21 cellular contexts compared by ENCODE assay signal in the genomic region with DNA sequence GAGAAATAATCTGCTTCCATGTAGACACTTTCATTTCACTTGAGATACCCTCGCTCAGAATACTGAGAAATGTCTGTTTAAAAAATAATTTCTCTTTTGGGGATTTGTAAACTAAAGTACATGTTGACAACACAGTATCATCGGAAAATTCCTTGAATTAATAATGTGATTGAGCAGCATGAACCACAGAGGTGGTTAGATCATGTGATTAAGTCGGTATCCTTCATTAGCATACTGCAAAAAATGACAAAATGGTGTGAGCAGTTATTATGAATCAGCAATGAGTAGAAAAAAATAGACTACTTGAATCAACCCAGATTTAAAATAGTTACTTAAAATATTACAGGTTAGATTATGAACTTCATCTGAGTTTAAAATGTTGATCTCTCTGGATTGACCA. TPM values are rescaled to one million over a fixed set of nuclear protein-coding genes. Genes with fewer than 3 reads are reported as not detected.
A peak's percentile ranks its signal among the peaks of the same experiment; 100 is the strongest.
DNase-seq lines count a peak whose midpoint lies in the region; ATAC-seq, FAIRE-seq and TF ChIP-seq lines count a peak whose summit lies in the region.
"Had no signal": no experiment of that assay in that cellular context is flagged by ENCODE, and none has a peak within 500 bp of the region (broad histone marks: within the 10 kb centered on the region; RNA-seq: fewer than 3 reads in every experiment).

No MANE protein-coding gene starts in this region.

- H3K9me3 ChIP-seq in CD4-positive, CD25-positive, alpha-beta regulatory T cell (ENCODE audit: control insufficient read depth in 2 of 2, low read length in 2 of 2), result no peaks in the 10 kb centered on the region
- H3K9me3 ChIP-seq in astrocyte (ENCODE audit: insufficient read depth, low read depth, low read length) (no peaks in the 10 kb centered on the region), pancreas (no peaks in the 10 kb centered on the region)
- H3K9me3 ChIP-seq: BE2C, BLaER1, Caco-2 had no signal

- no peaks in the 10 kb centered on the region for H4K20me1 ChIP-seq in astrocyte (ENCODE audit: insufficient read depth, low read length)

- ATAC-seq in CD4-positive, CD25-positive, alpha-beta regulatory T cell (ENCODE audit: low read depth in 2 of 2), result peak; percentile 55 to 64
- ATAC-seq in pancreas, result no peak
- no peak for ATAC-seq in sciatic nerve
- no peak for ATAC-seq in HG03571 (IDR thresholded peaks at IDR 0.05; ENCODE audit: unreplicated experiment)
- ATAC-seq: CD8-positive, alpha-beta T cell had no signal

- FAIRE-seq in astrocyte (lab: Jason Lieb, UNC) (peak; percentile 59), pancreas (lab: Jason Lieb, UNC) (peak; percentile 20)
- FAIRE-seq: A204.1, D721Med, G401.6, GM12891 had no signal

- no peak overlapping the region for H3K27ac ChIP-seq in CD4-positive, CD25-positive, alpha-beta regulatory T cell (ENCODE audit: insufficient read depth, low read length, poor library complexity, severe bottlenecking)
- H3K27ac ChIP-seq in astrocyte (ENCODE audit: low read depth, low read length), result no peak overlapping the region
- no peak overlapping the region for H3K27ac ChIP-seq in pancreas
- H3K27ac ChIP-seq: BLaER1 had no signal

- H3K4me1 ChIP-seq in CD4-positive, CD25-positive, alpha-beta regulatory T cell (ENCODE audit: control insufficient read depth, insufficient read depth, low read length, poor library complexity, severe bottlenecking), result no peaks in the 10 kb centered on the region
- no peaks in the 10 kb centered on the region for H3K4me1 ChIP-seq in astrocyte (ENCODE audit: insufficient read depth, low read length)
- H3K4me1 ChIP-seq in pancreas, result no peaks in the 10 kb centered on the region
- H3K4me1 ChIP-seq: BE2C, BLaER1, Caco-2 had no signal

- no peak overlapping the region for H3K9ac ChIP-seq in astrocyte (ENCODE audit: low read length)
- H3K9ac ChIP-seq: BLaER1 had no signal

- TF ChIP-seq CTCF in astrocyte (IDR thresholded peaks at IDR 0.05; ENCODE audit: insufficient read depth, low read depth, low read length) (no peak), pancreas (IDR thresholded peaks at IDR 0.05) (no peak)

- H3K4me1 Mint-ChIP-seq in CD4-positive, CD25-positive, alpha-beta regulatory T cell, result peaks cover 0 to 5% (median 3%) of the 10 kb centered on the region in 4 donors
- H3K4me1 Mint-ChIP-seq in astrocyte (ENCODE audit: low read depth, unreplicated experiment), result no peaks in the 10 kb centered on the region
- H3K4me1 Mint-ChIP-seq: CD14-positive monocyte had no signal

- H3K4me3 Mint-ChIP-seq in CD4-positive, CD25-positive, alpha-beta regulatory T cell, result peak overlapping the region in 1 of 4 donors; percentile 84
- H3K4me3 Mint-ChIP-seq in astrocyte (ENCODE audit: unreplicated experiment), result no peak overlapping the region
- H3K4me3 Mint-ChIP-seq: CD14-positive monocyte; CD4-positive, alpha-beta T cell; CD8-positive, alpha-beta T cell had no signal

- peak overlapping the region; percentile 34 for H3K4me3 ChIP-seq in CD4-positive, CD25-positive, alpha-beta regulatory T cell (ENCODE audit: low read depth, low read length)
- H3K4me3 ChIP-seq in astrocyte (ENCODE audit: insufficient read depth, low read depth, low read length) (no peak overlapping the region), pancreas (no peak overlapping the region)
- H3K4me3 ChIP-seq: BLaER1 had no signal

- H3K27ac Mint-ChIP-seq in CD4-positive, CD25-positive, alpha-beta regulatory T cell, result no peak overlapping the region
- no peak overlapping the region for H3K27ac Mint-ChIP-seq in astrocyte (ENCODE audit: unreplicated experiment)
- H3K27ac Mint-ChIP-seq: CD14-positive monocyte; CD4-positive, alpha-beta T cell; CD8-positive, alpha-beta T cell had no signal

- no peaks in the 10 kb centered on the region for H3K79me2 ChIP-seq in astrocyte (ENCODE audit: insufficient read depth, low read length)

- no peak overlapping the region for H2AFZ ChIP-seq in astrocyte (ENCODE audit: low read depth, low read length)

- H3K36me3 ChIP-seq in CD4-positive, CD25-positive, alpha-beta regulatory T cell (ENCODE audit: control insufficient read depth, insufficient read depth, low read length), result peaks cover 13% of the 10 kb centered on the region
- H3K36me3 ChIP-seq in astrocyte (ENCODE audit: insufficient read depth, low read length) (peaks cover 11% of the 10 kb centered on the region), pancreas (no peaks in the 10 kb centered on the region)

- intact Hi-C loops in pancreas (cut with DNase I) (no loop called here), sciatic nerve (cut with DNase I) (no loop called here)

- H3K9me3 Mint-ChIP-seq in CD4-positive, CD25-positive, alpha-beta regulatory T cell, result no peaks in the 10 kb centered on the region
- H3K9me3 Mint-ChIP-seq in astrocyte (ENCODE audit: unreplicated experiment), result no peaks in the 10 kb centered on the region
- H3K9me3 Mint-ChIP-seq: CD14-positive monocyte; CD4-positive, alpha-beta T cell; CD8-positive, alpha-beta T cell had no signal

- no peak overlapping the region for H3K4me2 ChIP-seq in astrocyte (ENCODE audit: low read length)
- H3K4me2 ChIP-seq: BLaER1 had no signal

- H3K27me3 ChIP-seq in CD4-positive, CD25-positive, alpha-beta regulatory T cell (ENCODE audit: control insufficient read depth, insufficient read depth, low read length), result no peaks in the 10 kb centered on the region
- no peaks in the 10 kb centered on the region for H3K27me3 ChIP-seq in astrocyte (ENCODE audit: insufficient read depth, low read length)
- H3K27me3 ChIP-seq in pancreas, result peaks cover 0 to 8% (median 0%) of the 10 kb centered on the region in 4 donors
- H3K27me3 ChIP-seq: BE2C had no signal

- DNase-seq in CD4-positive, CD25-positive, alpha-beta regulatory T cell, result peak in 2 of 3 donors; percentile 9 to 33
- DNase-seq in astrocyte (ENCODE audit: low read depth) (no peak), pancreas (no peak), sciatic nerve (ENCODE audit: low spot score) (no peak)
- DNase-seq: 8988T; ACHN; BE2C; C1 segment of cervical spinal cord; Caco-2; Calu3; CD4-positive, alpha-beta T cell; CD8-positive, alpha-beta T cell; DMS79 treated with DMSO at 0.1 percent for 48 hours; GF-D8 had no signal

- peaks cover 17% of the 10 kb centered on the region for H3K36me3 Mint-ChIP-seq in CD4-positive, CD25-positive, alpha-beta regulatory T cell
- peaks cover 2% of the 10 kb centered on the region for H3K36me3 Mint-ChIP-seq in astrocyte (ENCODE audit: low read depth, unreplicated experiment)

- H3K27me3 Mint-ChIP-seq in CD4-positive, CD25-positive, alpha-beta regulatory T cell, result no peaks in the 10 kb centered on the region
- H3K27me3 Mint-ChIP-seq in astrocyte (ENCODE audit: low read depth, unreplicated experiment), result no peaks in the 10 kb centered on the region
- H3K27me3 Mint-ChIP-seq: CD4-positive, alpha-beta T cell had no signal

- 67 to 83% methylated on average over 3 of the region's 3 CpGs for whole genome bisulfite sequencing in pancreas, 2 donors

RNA-seq across cellular contexts. Expression of a gene that starts 14.1 kb away (rescaled TPM):
- 4.7 TPM for total RNA-seq in CD4-positive, CD25-positive, alpha-beta regulatory T cell
- polyA plus RNA-seq in CD4-positive, CD25-positive, alpha-beta regulatory T cell, result 1 to 10 TPM; 2.5 to 4.7 (median 3.0) TPM
- 15.0 and 19.4 TPM in 2 replicates for total RNA-seq in astrocyte
- total RNA-seq in pancreas, result 1 to 10 TPM; 1.1 to 3.6 (median 2.3) TPM
- polyA plus RNA-seq in pancreas, result 1 to 10 TPM; 1.9 to 2.3 TPM
- 17.2 TPM for total RNA-seq in sciatic nerve

Comparison
In these comparisons a context has a peak if more than half of its experiments do, and no peak if none do; other contexts are left out.
1. ATAC-seq: peak in CD4-positive, CD25-positive, alpha-beta regulatory T cell (2 of 2); none in pancreas (0 of 4), sciatic nerve (single experiment) and HG03571 (single experiment).
2. DNase-seq: peak in CD4-positive, CD25-positive, alpha-beta regulatory T cell (2 of 3); none in astrocyte (single experiment), pancreas (0 of 6) and sciatic nerve (single experiment).